Comparison of ENCODE assay signal across 1 cellular context in genomic region chr18:15165048-15165447, GRCh38.
TF ChIP-seq lines count a peak whose summit lies in the region.

No MANE protein-coding gene starts in this region.

TF ChIP-seq in SK-N-SH treated with all-trans-retinoic acid at 6 μM for 48 hours, 23 proteins besides CTCF, POLR2A, EP300 and RAD21 (continued from another document):
- TF ChIP-seq TSHZ2 (CRISPR knock-in tag; IDR thresholded peaks at IDR 0.05): no peak
- TF ChIP-seq ISL1 (CRISPR knock-in tag; IDR thresholded peaks at IDR 0.05): no peak
- no peak for TF ChIP-seq ZFP30 (CRISPR knock-in tag; IDR thresholded peaks at IDR 0.05)
- no peak for TF ChIP-seq ZFP3 (CRISPR knock-in tag; IDR thresholded peaks at IDR 0.05)
- no peak for TF ChIP-seq SNAI2 (CRISPR knock-in tag; IDR thresholded peaks at IDR 0.05)
- TF ChIP-seq CREB5 (CRISPR knock-in tag; IDR thresholded peaks at IDR 0.05; ENCODE audit: low read depth): no peak
- no peak for TF ChIP-seq ARNTL (CRISPR knock-in tag; IDR thresholded peaks at IDR 0.05; ENCODE audit: borderline replicate concordance, low read depth)
- TF ChIP-seq ZNF8 (CRISPR knock-in tag; IDR thresholded peaks at IDR 0.05): no peak
- TF ChIP-seq PATZ1 (CRISPR knock-in tag; IDR thresholded peaks at IDR 0.05; ENCODE audit: borderline replicate concordance): no peak
- no peak for TF ChIP-seq ESRRG (CRISPR knock-in tag; IDR thresholded peaks at IDR 0.05)
- no peak for TF ChIP-seq CSDC2 (CRISPR knock-in tag; IDR thresholded peaks at IDR 0.05)
TF ChIP-seq in SK-N-SH treated with all-trans-retinoic acid at 6 μM for 48 hours: peak in this region for 0.
